Comparison of ENCODE assay signal across 12 cellular contexts in genomic region chr22:29216873-29217666, GRCh38. TPM values are rescaled to one million over a fixed set of nuclear protein-coding genes. Genes with fewer than 3 reads are reported as not detected.
DNase-seq lines count a peak whose midpoint lies in the region; ATAC-seq, FAIRE-seq and TF ChIP-seq lines count a peak whose summit lies in the region.
"Had no signal": no experiment of that assay in that cellular context is flagged by ENCODE, and none has a peak within 500 bp of the region (broad histone marks: within the 10 kb centered on the region; RNA-seq: fewer than 3 reads in every experiment).

No MANE protein-coding gene starts in this region.

- in situ Hi-C loops in GM12878 (cut with MboI): no loop called here

- no peak overlapping the region for H2AFZ ChIP-seq in GM12878 (ENCODE audit: control insufficient read depth, low read depth, low read length)

- H3K9me3 ChIP-seq in left ventricle myocardium inferior (replicated peaks) (no peaks in the 10 kb centered on the region), GM12878 (replicated peaks; ENCODE audit: control insufficient read depth, insufficient read depth, low read length) (no peaks in the 10 kb centered on the region), kidney (ENCODE audit: control insufficient read depth in 1 of 2, low read length in 2 of 2) (no peaks in the 10 kb centered on the region), testis (no peaks in the 10 kb centered on the region)
- H3K9me3 ChIP-seq: ascending aorta had no signal

- no peaks in the 10 kb centered on the region for H4K20me1 ChIP-seq in GM12878 (ENCODE audit: control insufficient read depth, insufficient read depth)

- 50% methylated on average over 13 of the region's 14 CpGs for WGBS in GM12878 (ENCODE audit: insufficient coverage, insufficient replicate concordance, low lambda C conversion rate, missing lambda C conversion rate)
- 46 to 53% methylated on average over 9 to 14 of the region's 14 CpGs for WGBS in testis, 2 donors

- TF ChIP-seq POLR2A in GM12878 (IDR thresholded peaks at IDR 0.05; ENCODE audit: low read depth, low read length) (no peak), testis (IDR thresholded peaks at IDR 0.05) (no peak)

- no peak overlapping the region for H3K4me2 ChIP-seq in GM12878 (ENCODE audit: control insufficient read depth, insufficient read depth)

- DNase-seq in Right ventricle myocardium superior: peak; percentile 62
- no peak for DNase-seq in left ventricle myocardium inferior
- DNase-seq in GM12878 (ENCODE audit: low read depth, low spot score): no peak
- DNase-seq in kidney: peak; percentile 86
- DNase-seq in testis: peak; percentile 68
- DNase-seq in activated CD4-positive, CD25-positive, alpha-beta regulatory T cell treated with anti-CD3 and anti-CD28 coated beads, Interleukin-2, amount 50 U/mL, for 72 hours: no peak
- no peak for DNase-seq in SK-N-DZ (ENCODE audit: low spot score)
- DNase-seq: NCI-H510A treated with DMSO at 0.1 percent for 48 hours, small intestine, SW 1271 had no signal

- FAIRE-seq in GM12878 (lab: Jason Lieb, UNC) (no peak), kidney (lab: Jason Lieb, UNC) (no peak)
- FAIRE-seq: small intestine had no signal

- H3K4me3 ChIP-seq in left ventricle myocardium inferior: no peak overlapping the region
- no peak overlapping the region for H3K4me3 ChIP-seq in GM12878
- no peak overlapping the region for H3K4me3 ChIP-seq in kidney (ENCODE audit: low read length in 2 of 2)
- no peak overlapping the region for H3K4me3 ChIP-seq in testis
- H3K4me3 ChIP-seq: ascending aorta had no signal

- TF ChIP-seq CTCF in left ventricle myocardium inferior (IDR thresholded peaks at IDR 0.05; ENCODE audit: borderline replicate concordance) (no peak), GM12878 (IDR thresholded peaks at IDR 0.05 in 2 of 3, conservative IDR thresholded peaks at IDR 0.05 in 1 of 3; ENCODE audit: control insufficient read depth in 2 of 3, extremely low read depth in 1 of 3, insufficient read depth in 1 of 3, low read depth in 3 of 3, low read length in 3 of 3) (no peak), kidney (IDR thresholded peaks at IDR 0.05; ENCODE audit: borderline replicate concordance, extremely low read depth, insufficient read depth) (no peak), testis (IDR thresholded peaks at IDR 0.05) (no peak)

- ATAC-seq in Right ventricle myocardium superior (ENCODE audit: poor library complexity) (peak; percentile 34), GM12878 (peak; percentile 41), GM19397 (IDR thresholded peaks at IDR 0.05; ENCODE audit: unreplicated experiment) (no peak)

- SMC1A ChIA-PET in GM12878 (lab: Charles Lee; ENCODE audit: uncharacterized antibody, unreplicated experiment): interaction anchor here (1.1 to 2.5 kb wide), 3 partner anchors 11 to 31 kb away, joined by 3 to 8 read pairs (median 4); partner anchors contain the start of gene EMID1

- H3K79me2 ChIP-seq in GM12878 (ENCODE audit: control insufficient read depth, insufficient read depth, low read length): no peaks in the 10 kb centered on the region

- H3K9ac ChIP-seq in GM12878 (ENCODE audit: control insufficient read depth, insufficient read depth, low read length) (no peak overlapping the region), kidney (ENCODE audit: low read length in 2 of 2) (no peak overlapping the region)

- POLR2A ChIA-PET in GM12878 (lab: Charles Lee): interaction anchor here (0.7 to 1.5 kb wide), 2 partner anchors 13 to 40 kb away, joined by 3 to 7 read pairs; no protein-coding TSS in a partner anchor

- no peaks in the 10 kb centered on the region for H3K27me3 ChIP-seq in left ventricle myocardium inferior (ENCODE audit: low read depth)
- H3K27me3 ChIP-seq in GM12878 (replicated peaks in 1 of 2; ENCODE audit: control insufficient read depth in 2 of 2, insufficient read depth in 2 of 2, low read length in 1 of 2): no peaks in the 10 kb centered on the region
- H3K27me3 ChIP-seq in testis: no peaks in the 10 kb centered on the region
- H3K27me3 ChIP-seq: ascending aorta had no signal

- CTCF ChIA-PET in GM12878 (lab: Yijun Ruan, JAX): interaction anchor here (0.7 to 1.5 kb wide), 3 partner anchors 12 to 27 kb away, joined by 3 to 4 read pairs (median 3); no protein-coding TSS in a partner anchor

- intact Hi-C loops in Right ventricle myocardium superior (cut with DNase I) (no loop called here), left ventricle myocardium inferior (cut with micrococcal nuclease) (no loop called here), GM12878 (cut with micrococcal nuclease; ENCODE audit: unreplicated experiment) (no loop called here), kidney (cut with DNase I) (no loop called here), testis (cut with DNase I; ENCODE audit: low total_unique reads) (no loop called here)

- TF ChIP-seq EP300 in GM12878 (IDR thresholded peaks at IDR 0.05; ENCODE audit: borderline replicate concordance in 1 of 2, control insufficient read depth in 1 of 2, low read depth in 2 of 2, low read length in 2 of 2): no peak

- TF ChIP-seq RAD21 in GM12878 (IDR thresholded peaks at IDR 0.05; ENCODE audit: insufficient read depth, low read depth, low read length): no peak

- no peak overlapping the region for H3K27ac ChIP-seq in left ventricle myocardium inferior (replicated peaks)
- no peak overlapping the region for H3K27ac ChIP-seq in GM12878 (ENCODE audit: control insufficient read depth, insufficient read depth)
- H3K27ac ChIP-seq in kidney (ENCODE audit: low read depth in 2 of 2, low read length in 2 of 2): no peak overlapping the region
- no peak overlapping the region for H3K27ac ChIP-seq in testis
- H3K27ac ChIP-seq: ascending aorta had no signal

- no peaks in the 10 kb centered on the region for H3K36me3 ChIP-seq in left ventricle myocardium inferior
- peaks cover 0 to 9% of the 10 kb centered on the region in 2 experiments; a peak in 2 of 4 replicates for H3K36me3 ChIP-seq in GM12878 (ENCODE audit: control insufficient read depth in 2 of 2, insufficient read depth in 2 of 2, low read length in 1 of 2)
- no peaks in the 10 kb centered on the region for H3K36me3 ChIP-seq in kidney (ENCODE audit: control insufficient read depth in 1 of 2, insufficient read depth in 2 of 2, low read length in 2 of 2)
- no peaks in the 10 kb centered on the region for H3K36me3 ChIP-seq in testis (ENCODE audit: low read depth, missing control alignments)
- H3K36me3 ChIP-seq: ascending aorta had no signal

- no peaks in the 10 kb centered on the region for H3K4me1 ChIP-seq in left ventricle myocardium inferior
- peaks cover 6% of the 10 kb centered on the region for H3K4me1 ChIP-seq in GM12878 (ENCODE audit: control insufficient read depth, insufficient read depth, low read length)
- H3K4me1 ChIP-seq in kidney (ENCODE audit: control insufficient read depth in 1 of 2, insufficient read depth in 1 of 2, low read depth in 1 of 2, low read length in 2 of 2): no peaks in the 10 kb centered on the region
- peaks cover 15% of the 10 kb centered on the region for H3K4me1 ChIP-seq in testis
- H3K4me1 ChIP-seq: ascending aorta had no signal

- BruUV-seq in GM12878 (replicated peaks; lab: Mats Ljungman, UMichigan): no TSS peak

- RAD21 ChIA-PET in GM12878 (lab: Charles Lee; ENCODE audit: unreplicated experiment): interaction anchor here (1.2 to 2.3 kb wide), 3 partner anchors 11 to 63 kb away, joined by 3 to 7 read pairs (median 6); partner anchors contain the start of gene EMID1

RNA-seq across cellular contexts. Expression of gene EMID1, which starts 11.4 kb away (rescaled TPM):
- total RNA-seq in Right ventricle myocardium superior (0.32 TPM), left ventricle myocardium inferior (0.74 TPM), GM12878 (2014; rRNA removed) (12.0 and 19.4 TPM in 2 replicates), GM12878 (2014; rRNA removed; fragmentation: Illumina TruSeq; extraction: Trizol) (4.3 and 5.8 TPM in 2 replicates), GM12878 (2021) (17.5 and 18.3 TPM in 2 replicates), kidney (9.6 TPM), testis (1 to 10 TPM; 7.0 to 7.5 TPM)
- 185 and 191 TPM in 2 replicates for total RNA-seq in GM12878 (2013; cell fraction: nucleolus; rRNA removed)
- polyA plus RNA-seq in GM12878 (2011; ENCODE audit: low read depth): 2.5 TPM
- polyA plus RNA-seq in GM12878 (2011; rRNA removed) (29.3 and 60.3 TPM in 2 replicates), GM12878 (2014; fragmentation: Illumina TruSeq; extraction: Trizol) (0.54 and 2.3 TPM in 2 replicates), GM12878 (2014; fragmentation: Nextera tagmentation; extraction: Ambion mirVana) (1 to 10 TPM; 1.2 to 2.3 TPM), GM12878 (2014; rRNA removed) (20.7 and 23.8 TPM in 2 replicates), GM12878 (2016; fragmentation: Nextera tagmentation; extraction: Ambion mirVana) (10 to 100 TPM in 1 of 2 experiments, 1 to 10 TPM in 1; 10.0 to 13.9 TPM), kidney (ENCODE audit: insufficient read depth, low read depth, low replicate concordance) (25.5 TPM), testis (ENCODE audit: insufficient read depth, low read depth, low replicate concordance) (6.2 TPM)
- 73.9 and 121 TPM in 2 replicates for polyA plus RNA-seq in GM12878 (2011; cell fraction: cytosol; rRNA removed)
- 196 and 245 TPM in 2 replicates for polyA plus RNA-seq in GM12878 (2011; cell fraction: nucleus; rRNA removed)
- polyA plus RNA-seq in GM12878 (2012): 7.6 and 8.4 TPM in 2 replicates
- polyA minus RNA-seq in GM12878 (2011; rRNA and poly(A)+ RNA removed): 53.3 and 85.9 TPM in 2 replicates
- polyA minus RNA-seq in GM12878 (2011; cell fraction: cytosol; rRNA and poly(A)+ RNA removed): 22.1 and 26.0 TPM in 2 replicates
- 59.2 and 86.3 TPM in 2 replicates for polyA minus RNA-seq in GM12878 (2011; cell fraction: nucleus; rRNA and poly(A)+ RNA removed)
- polyA plus RNA-seq in SK-N-DZ (2014; cell fraction: cytosol; rRNA removed): 3.9 and 4.1 TPM in 2 replicates
- 3.2 and 3.3 TPM in 2 replicates for polyA plus RNA-seq in SK-N-DZ (2014; cell fraction: nucleus; rRNA removed)

RNA-seq across cellular contexts. Expression of gene RHBDD3, which starts 50.7 kb away (rescaled TPM):
- total RNA-seq in Right ventricle myocardium superior (11.7 TPM), left ventricle myocardium inferior (15.0 TPM), GM12878 (2014; rRNA removed) (30.7 and 37.9 TPM in 2 replicates), GM12878 (2014; rRNA removed; fragmentation: Illumina TruSeq; extraction: Trizol) (10.0 and 11.9 TPM in 2 replicates), GM12878 (2021) (23.1 and 28.4 TPM in 2 replicates), kidney (19.2 TPM), testis (10 to 100 TPM; 66.8 to 99.2 TPM)
- total RNA-seq in GM12878 (2013; cell fraction: nucleolus; rRNA removed): 36.7 and 43.7 TPM in 2 replicates
- 5.3 TPM for polyA plus RNA-seq in GM12878 (2011; ENCODE audit: low read depth)
- polyA plus RNA-seq in GM12878 (2011; rRNA removed) (3.8 and 8.6 TPM in 2 replicates), GM12878 (2014; fragmentation: Illumina TruSeq; extraction: Trizol) (3.9 and 8.1 TPM in 2 replicates), GM12878 (2014; fragmentation: Nextera tagmentation; extraction: Ambion mirVana) (1 to 10 TPM in 1 of 2 experiments, under 1 TPM in 1; 0.27 to 1.2 TPM), GM12878 (2014; rRNA removed) (37.6 and 41.2 TPM in 2 replicates), GM12878 (2016; fragmentation: Nextera tagmentation; extraction: Ambion mirVana) (10 to 100 TPM; 36.9 to 38.7 TPM), kidney (ENCODE audit: insufficient read depth, low read depth, low replicate concordance) (26.3 TPM), testis (ENCODE audit: insufficient read depth, low read depth, low replicate concordance) (55.1 TPM)
- 14.9 and 23.0 TPM in 2 replicates for polyA plus RNA-seq in GM12878 (2011; cell fraction: cytosol; rRNA removed)
- polyA plus RNA-seq in GM12878 (2011; cell fraction: nucleus; rRNA removed): 23.5 and 35.8 TPM in 2 replicates
- polyA plus RNA-seq in GM12878 (2012): 13.5 and 16.4 TPM in 2 replicates
- 3.6 and 9.5 TPM in 2 replicates for polyA minus RNA-seq in GM12878 (2011; rRNA and poly(A)+ RNA removed)
- polyA minus RNA-seq in GM12878 (2011; cell fraction: cytosol; rRNA and poly(A)+ RNA removed): 2.9 and 6.8 TPM in 2 replicates
- 5.3 and 13.4 TPM in 2 replicates for polyA minus RNA-seq in GM12878 (2011; cell fraction: nucleus; rRNA and poly(A)+ RNA removed)
- polyA plus RNA-seq in SK-N-DZ (2014; cell fraction: cytosol; rRNA removed): 92.4 and 120 TPM in 2 replicates
- 74.4 and 98.6 TPM in 2 replicates for polyA plus RNA-seq in SK-N-DZ (2014; cell fraction: nucleus; rRNA removed)

RNA-seq across cellular contexts. Expression of gene EWSR1, which starts 51.0 kb away (rescaled TPM):
- 108 TPM for total RNA-seq in Right ventricle myocardium superior
- total RNA-seq in left ventricle myocardium inferior: 122 TPM
- 358 and 390 TPM in 2 replicates for total RNA-seq in GM12878 (2013; cell fraction: nucleolus; rRNA removed)
- total RNA-seq in GM12878 (2014; rRNA removed): 339 and 342 TPM in 2 replicates
- 200 and 209 TPM in 2 replicates for total RNA-seq in GM12878 (2014; rRNA removed; fragmentation: Illumina TruSeq; extraction: Trizol)
- total RNA-seq in GM12878 (2021): 307 and 325 TPM in 2 replicates
- 140 TPM for polyA plus RNA-seq in GM12878 (2011; ENCODE audit: low read depth)
- 233 and 400 TPM in 2 replicates for polyA plus RNA-seq in GM12878 (2011; rRNA removed)
- 486 and 548 TPM in 2 replicates for polyA plus RNA-seq in GM12878 (2011; cell fraction: cytosol; rRNA removed)
- 908 and 919 TPM in 2 replicates for polyA plus RNA-seq in GM12878 (2011; cell fraction: nucleus; rRNA removed)
- polyA plus RNA-seq in GM12878 (2012): 149 and 217 TPM in 2 replicates
- 430 and 480 TPM in 2 replicates for polyA plus RNA-seq in GM12878 (2014; fragmentation: Illumina TruSeq; extraction: Trizol)
- polyA plus RNA-seq in GM12878 (2014; fragmentation: Nextera tagmentation; extraction: Ambion mirVana): 100 to 1,000 TPM; 130 to 180 TPM
- polyA plus RNA-seq in GM12878 (2014; rRNA removed): 369 and 388 TPM in 2 replicates
- 100 to 1,000 TPM; 426 to 464 TPM for polyA plus RNA-seq in GM12878 (2016; fragmentation: Nextera tagmentation; extraction: Ambion mirVana)
- 345 and 478 TPM in 2 replicates for polyA minus RNA-seq in GM12878 (2011; rRNA and poly(A)+ RNA removed)
- polyA minus RNA-seq in GM12878 (2011; cell fraction: cytosol; rRNA and poly(A)+ RNA removed): 124 and 140 TPM in 2 replicates
- polyA minus RNA-seq in GM12878 (2011; cell fraction: nucleus; rRNA and poly(A)+ RNA removed): 141 and 185 TPM in 2 replicates
- 214 TPM for total RNA-seq in kidney
- 124 TPM for polyA plus RNA-seq in kidney (ENCODE audit: insufficient read depth, low read depth, low replicate concordance)
- total RNA-seq in testis: 100 to 1,000 TPM; 286 to 336 TPM
- 451 TPM for polyA plus RNA-seq in testis (ENCODE audit: insufficient read depth, low read depth, low replicate concordance)
- 186 and 209 TPM in 2 replicates for polyA plus RNA-seq in SK-N-DZ (2014; cell fraction: cytosol; rRNA removed)
- 411 and 553 TPM in 2 replicates for polyA plus RNA-seq in SK-N-DZ (2014; cell fraction: nucleus; rRNA removed)

Comparison
In these comparisons a context has a peak if more than half of its experiments do, and no peak if none do; other contexts are left out.
1. DNase-seq: peak in Right ventricle myocardium superior (single experiment), kidney (single experiment) and testis (single experiment); none in left ventricle myocardium inferior (single experiment), GM12878 (single experiment), activated CD4-positive, CD25-positive, alpha-beta regulatory T cell treated with anti-CD3 and anti-CD28 coated beads, Interleukin-2, amount 50 U/mL, for 72 hours (single experiment) and SK-N-DZ (single experiment).